ENCODE assay signal across 2 cellular contexts in genomic region chr3:163943664-163944063, GRCh38.
TF ChIP-seq lines count a peak whose summit lies in the region.

No MANE protein-coding gene starts in this region.

TF ChIP-seq in HEK293, 187 proteins besides CTCF, POLR2A, EP300 and RAD21 (continued from another document):
- peak; percentile 64 for TF ChIP-seq ATF2 (tag by site-specific recombination; IDR thresholded peaks at IDR 0.05; ENCODE audit: low read depth)

TF ChIP-seq in WTC11, 78 proteins besides CTCF, POLR2A, EP300 and RAD21 (continued from another document):
- TF ChIP-seq ZNF425 (CRISPR knock-in tag; conservative IDR thresholded peaks at IDR 0.05), result no peak
- no peak for TF ChIP-seq NFATC4 (CRISPR knock-in tag; IDR thresholded peaks at IDR 0.05)
- no peak for TF ChIP-seq RORB (CRISPR knock-in tag; IDR thresholded peaks at IDR 0.05)
- no peak for TF ChIP-seq GABPB1 (CRISPR knock-in tag; IDR thresholded peaks at IDR 0.05)
- no peak for TF ChIP-seq ATF1 (CRISPR knock-in tag; IDR thresholded peaks at IDR 0.05)
- no peak for TF ChIP-seq FOXK1 (CRISPR knock-in tag; IDR thresholded peaks at IDR 0.05)
- TF ChIP-seq CREB1 (CRISPR knock-in tag; IDR thresholded peaks at IDR 0.05), result no peak
- no peak for TF ChIP-seq ZNF416 (CRISPR knock-in tag; IDR thresholded peaks at IDR 0.05)
- TF ChIP-seq TCF7 (CRISPR knock-in tag; IDR thresholded peaks at IDR 0.05; ENCODE audit: low read depth), result no peak
- no peak for TF ChIP-seq E2F5 (CRISPR knock-in tag; IDR thresholded peaks at IDR 0.05)
- no peak for TF ChIP-seq ZBTB21 (CRISPR knock-in tag; IDR thresholded peaks at IDR 0.05; ENCODE audit: borderline replicate concordance)
- no peak for TF ChIP-seq JUN (CRISPR knock-in tag; IDR thresholded peaks at IDR 0.05)
TF ChIP-seq in WTC11: peak in this region for 0.
